In the genomic region with DNA sequence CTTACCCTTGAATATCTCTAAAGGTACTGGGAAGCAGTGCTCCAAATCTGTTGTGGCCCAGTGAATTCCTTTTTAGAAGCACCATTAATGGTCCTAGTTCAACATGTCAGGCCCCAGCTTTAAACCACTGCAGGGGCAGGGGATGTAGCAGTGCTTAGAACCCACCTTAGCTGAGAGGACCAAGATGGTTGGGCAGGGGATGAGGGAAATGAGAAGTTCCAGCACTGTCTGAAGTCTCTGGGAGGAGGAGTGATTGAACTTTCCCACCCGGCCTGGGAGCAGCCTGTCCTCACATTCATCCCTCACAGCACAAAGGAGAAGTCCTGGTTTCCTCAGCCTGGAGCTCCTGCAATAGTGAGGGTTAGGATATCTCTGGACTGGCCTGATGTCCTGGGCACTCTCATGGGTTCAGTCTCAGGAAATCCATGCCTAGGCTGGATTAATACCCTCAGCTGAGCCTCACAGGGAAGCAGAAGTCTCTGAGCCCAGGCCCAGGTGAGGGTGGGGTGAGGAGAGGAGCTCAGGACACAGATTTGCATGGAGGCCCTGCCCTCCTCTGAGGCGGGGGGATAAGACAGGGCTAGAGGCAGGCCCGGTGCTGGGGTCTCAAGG, we compare ENCODE assay signal across 22 cellular contexts. TPM values are rescaled to one million over a fixed set of nuclear protein-coding genes. Genes with fewer than 3 reads are reported as not detected.
"Had no signal": no experiment of that assay in that cellular context is flagged by ENCODE, and none has a peak within 500 bp of the region (broad histone marks: within the 10 kb centered on the region; RNA-seq: fewer than 3 reads in every experiment).

No MANE protein-coding gene starts in this region.

- H3K27me3 Mint-ChIP-seq: activated B cell treated with CpG ODN at 0.5 μM for 24 hours had no signal

- H3K4me1 Mint-ChIP-seq: activated CD4-positive, alpha-beta memory T cell treated with anti-CD3 and anti-CD28 coated beads, Interleukin-2, amount 10 ng/mL, durations not matched to agents 7 days and 5 days; activated naive CD4-positive, alpha-beta T cell treated with anti-CD3 and anti-CD28 coated beads, Interleukin-2, amount 10 ng/mL, durations not matched to agents 7 days and 5 days; activated naive CD8-positive, alpha-beta T cell treated with anti-CD3 and anti-CD28 coated beads, Interleukin-2, amount 10 ng/mL, durations not matched to agents 7 days and 5 days had no signal

- H3K36me3 ChIP-seq: ascending aorta, breast epithelium, cardiac muscle cell, esophagus muscularis mucosa, gastrocnemius medialis, heart left ventricle, WERI-Rb-1 had no signal

- H3K4me3 Mint-ChIP-seq: activated B cell treated with CpG ODN at 0.5 μM for 24 hours; activated CD4-positive, alpha-beta memory T cell treated with anti-CD3 and anti-CD28 coated beads, Interleukin-2, amount 10 ng/mL, durations not matched to agents 7 days and 5 days; activated naive CD4-positive, alpha-beta T cell treated with anti-CD3 and anti-CD28 coated beads, Interleukin-2, amount 10 ng/mL, durations not matched to agents 7 days and 5 days; activated naive CD8-positive, alpha-beta T cell treated with anti-CD3 and anti-CD28 coated beads, Interleukin-2, amount 10 ng/mL, durations not matched to agents 7 days and 5 days; activated T-cell treated with anti-CD3 and anti-CD28 coated beads, Interleukin-2, amount 50 U/mL, for 24 hours; activated T-cell treated with anti-CD3 and anti-CD28 coated beads, Interleukin-2, amount 50 U/mL, for 72 hours; brain; dendritic cell treated with granulocyte-macrophage colony-stimulating factor and Interleukin-4, amounts not matched to agents 40 ng/mL and 50 ng/mL, for 4 days; effector memory CD8-positive, alpha-beta T cell had no signal

- H3K27ac ChIP-seq: ascending aorta, breast epithelium, cardiac muscle cell, coronary artery, dorsolateral prefrontal cortex, esophagus muscularis mucosa, foreskin keratinocyte, gastrocnemius medialis, heart left ventricle, WERI-Rb-1 had no signal

- DNase-seq: activated gamma-delta T cell had no signal

- H3K36me3 Mint-ChIP-seq: activated naive CD4-positive, alpha-beta T cell treated with anti-CD3 and anti-CD28 coated beads, Interleukin-2, amount 10 ng/mL, durations not matched to agents 7 days and 5 days; activated naive CD4-positive, alpha-beta T cell treated with anti-CD3 and anti-CD28 coated beads, Interleukin-2, amount 50 U/mL, for 72 hours; activated naive CD8-positive, alpha-beta T cell treated with anti-CD3 and anti-CD28 coated beads, Interleukin-2, amount 10 ng/mL, durations not matched to agents 7 days and 5 days; brain had no signal

- ATAC-seq: gastrocnemius medialis, heart left ventricle had no signal

- H3K4me3 ChIP-seq: ascending aorta, breast epithelium, cardiac muscle cell, coronary artery, dorsolateral prefrontal cortex, esophagus muscularis mucosa, gastrocnemius medialis, heart left ventricle had no signal

- H3K27me3 ChIP-seq: ascending aorta, breast epithelium, cardiac muscle cell had no signal

- H3K27ac Mint-ChIP-seq: activated B cell treated with CpG ODN at 0.5 μM for 24 hours; activated CD4-positive, alpha-beta memory T cell treated with anti-CD3 and anti-CD28 coated beads, Interleukin-2, amount 10 ng/mL, durations not matched to agents 7 days and 5 days; activated naive CD4-positive, alpha-beta T cell treated with anti-CD3 and anti-CD28 coated beads, Interleukin-2, amount 10 ng/mL, durations not matched to agents 7 days and 5 days; activated naive CD8-positive, alpha-beta T cell treated with anti-CD3 and anti-CD28 coated beads, Interleukin-2, amount 10 ng/mL, durations not matched to agents 7 days and 5 days; activated T-cell treated with anti-CD3 and anti-CD28 coated beads, Interleukin-2, amount 50 U/mL, for 24 hours; activated T-cell treated with anti-CD3 and anti-CD28 coated beads, Interleukin-2, amount 50 U/mL, for 72 hours; brain; dendritic cell treated with granulocyte-macrophage colony-stimulating factor and Interleukin-4, amounts not matched to agents 40 ng/mL and 50 ng/mL, for 4 days; effector memory CD8-positive, alpha-beta T cell had no signal

- H3K9me3 Mint-ChIP-seq: activated B cell treated with CpG ODN at 0.5 μM for 24 hours; activated CD4-positive, alpha-beta memory T cell treated with anti-CD3 and anti-CD28 coated beads, Interleukin-2, amount 10 ng/mL, durations not matched to agents 7 days and 5 days; activated naive CD4-positive, alpha-beta T cell treated with anti-CD3 and anti-CD28 coated beads, Interleukin-2, amount 10 ng/mL, durations not matched to agents 7 days and 5 days; activated naive CD4-positive, alpha-beta T cell treated with anti-CD3 and anti-CD28 coated beads, Interleukin-2, amount 50 U/mL, for 72 hours; activated naive CD8-positive, alpha-beta T cell treated with anti-CD3 and anti-CD28 coated beads, Interleukin-2, amount 10 ng/mL, durations not matched to agents 7 days and 5 days; activated T-cell treated with anti-CD3 and anti-CD28 coated beads, Interleukin-2, amount 50 U/mL, for 24 hours; activated T-cell treated with anti-CD3 and anti-CD28 coated beads, Interleukin-2, amount 50 U/mL, for 72 hours; brain; dendritic cell treated with granulocyte-macrophage colony-stimulating factor and Interleukin-4, amounts not matched to agents 40 ng/mL and 50 ng/mL, for 4 days; effector memory CD8-positive, alpha-beta T cell had no signal

- H3K9me3 ChIP-seq: ascending aorta, breast epithelium, esophagus muscularis mucosa, gastrocnemius medialis, heart left ventricle had no signal

- H3K4me1 ChIP-seq: ascending aorta, breast epithelium, esophagus muscularis mucosa, foreskin keratinocyte, gastrocnemius medialis, heart left ventricle had no signal

RNA-seq across cellular contexts. Expression of a gene that starts 28.6 kb away (rescaled TPM):
- total RNA-seq: activated B cell treated with CpG ODN at 0.5 μM for 24 hours; activated CD4-positive, alpha-beta memory T cell treated with anti-CD3 and anti-CD28 coated beads, Interleukin-2, amount 10 ng/mL, durations not matched to agents 7 days and 5 days; activated naive CD8-positive, alpha-beta T cell treated with anti-CD3 and anti-CD28 coated beads, Interleukin-2, amount 10 ng/mL, durations not matched to agents 7 days and 5 days; ascending aorta; cardiac muscle cell; esophagus muscularis mucosa; foreskin keratinocyte; gastrocnemius medialis; T-helper 1 cell treated with Interleukin-12 subunit alpha and Interleukin-12 subunit beta and Interleukin-4 antibody, amounts not matched to agents 30 ng/mL and 1 ng/mL, for 36 hours had no signal

RNA-seq across cellular contexts. Expression of a gene that starts 56.7 kb away (rescaled TPM):
- total RNA-seq: activated B cell treated with CpG ODN at 0.5 μM for 24 hours; activated CD4-positive, alpha-beta memory T cell treated with anti-CD3 and anti-CD28 coated beads, Interleukin-2, amount 10 ng/mL, durations not matched to agents 7 days and 5 days; activated naive CD4-positive, alpha-beta T cell treated with anti-CD3 and anti-CD28 coated beads, Interleukin-2, amount 50 U/mL, for 72 hours; activated naive CD8-positive, alpha-beta T cell treated with anti-CD3 and anti-CD28 coated beads, Interleukin-2, amount 10 ng/mL, durations not matched to agents 7 days and 5 days; activated T-cell treated with anti-CD3 and anti-CD28 coated beads, Interleukin-2, amount 50 U/mL, for 72 hours; ascending aorta; breast epithelium; cardiac muscle cell; esophagus muscularis mucosa; foreskin keratinocyte; gastrocnemius medialis; heart left ventricle; T-helper 1 cell treated with Interleukin-12 subunit alpha and Interleukin-12 subunit beta and Interleukin-4 antibody, amounts not matched to agents 30 ng/mL and 1 ng/mL, for 36 hours had no signal
